8 cellular contexts compared by ENCODE assay signal in genomic region chr6:108560463-108561308, GRCh38. TPM values are rescaled to one million over a fixed set of nuclear protein-coding genes. Genes with fewer than 3 reads are reported as not detected.
DNase-seq lines count a peak whose midpoint lies in the region; ATAC-seq and TF ChIP-seq lines count a peak whose summit lies in the region.

TSS of gene FOXO3 (plus strand) at chr6:108560917. CDS start at chr6:108561209, 292 bp downstream.

- 1 to 3% methylated on average over 24 to 61 of the region's 110 CpGs for WGBS in body of pancreas, 2 donors

- intact Hi-C loops in body of pancreas (cut with DNase I) = no loop called here

- peaks cover 28% of the 10 kb centered on the region for H3K4me1 ChIP-seq in body of pancreas

- TF ChIP-seq POLR2A in NB4 (IDR thresholded peaks at IDR 0.05; ENCODE audit: extremely low read depth, insufficient read length) = peak; percentile 62
- peak; percentile 95 to 99 (median 98) for TF ChIP-seq POLR2A in body of pancreas (IDR thresholded peaks at IDR 0.05)

- in situ Hi-C loops in G401 (cut with HindIII; ENCODE audit: low sequenced_read_pairs) = no loop called here

- H3K4me3 ChIP-seq in NB4 (ENCODE audit: low read depth, low read length) (peak within 1 kb of the TSS; percentile 76), body of pancreas (peak within 1 kb of the TSS; percentile 86 to 94)

- peak; percentile 51 for ATAC-seq in body of pancreas
- no peak for ATAC-seq in HG03354 (IDR thresholded peaks at IDR 0.05; ENCODE audit: poor library complexity, severe bottlenecking, unreplicated experiment)
- ATAC-seq in HG02938 (IDR thresholded peaks at IDR 0.05; ENCODE audit: unreplicated experiment) = no peak

- no peaks in the 10 kb centered on the region for H3K9me3 ChIP-seq in body of pancreas

- no peaks in the 10 kb centered on the region for H3K36me3 ChIP-seq in body of pancreas (replicated peaks in 1 of 2; ENCODE audit: insufficient read depth in 1 of 2, low read depth in 2 of 2)

- DNase-seq in G401 (ENCODE audit: low spot score) = peak; percentile 74
- DNase-seq in NB4 (ENCODE audit: low read depth) = peak; percentile 95
- DNase-seq in T1000 (lab: John Stamatoyannopoulos, UW) = peak; percentile 72
- peak; percentile 93 to 96 (median 95) for DNase-seq in body of pancreas
- DNase-seq in hippocampal formation (lab: John Stamatoyannopoulos, UW) = peak; percentile 82 to 83
- peak; percentile 68 for DNase-seq in renal cortical epithelial cell (ENCODE audit: low read depth)

- H3K27ac ChIP-seq in body of pancreas = peak within 1 kb of the TSS; percentile 97 to 99 (median 99)

- no peaks in the 10 kb centered on the region for H3K27me3 ChIP-seq in body of pancreas

- TF ChIP-seq CTCF in NB4 (IDR thresholded peaks at IDR 0.05; ENCODE audit: low read depth, low read length) = no peak
- peak in 2 of 7 experiments; percentile 2 to 9 for TF ChIP-seq CTCF in body of pancreas (IDR thresholded peaks at IDR 0.05)

RNA-seq across cellular contexts. Expression of gene FOXO3, which starts in this region (rescaled TPM):
- total RNA-seq in G401 (2014; rRNA removed; shearing (Covaris generic)) = 13.7 and 15.7 TPM in 2 replicates
- 10 to 100 TPM; 62.8 to 69.5 TPM for total RNA-seq in body of pancreas
- 33.9 and 88.4 TPM in 2 replicates for total RNA-seq in renal cortical epithelial cell
